ENCODE assay signal across 8 cellular contexts in genomic region chr18:50560681-50561629, GRCh38. TPM values are rescaled to one million over a fixed set of nuclear protein-coding genes. Genes with fewer than 3 reads are reported as not detected.
DNase-seq lines count a peak whose midpoint lies in the region; ATAC-seq and TF ChIP-seq lines count a peak whose summit lies in the region.

No MANE protein-coding gene starts in this region.

- peaks cover 27% of the 10 kb centered on the region for H3K27me3 Mint-ChIP-seq in glutamatergic neuron (ENCODE audit: unreplicated experiment)

- peaks cover 6% of the 10 kb centered on the region for H3K9me3 Mint-ChIP-seq in glutamatergic neuron (ENCODE audit: unreplicated experiment)

- peaks cover 11% of the 10 kb centered on the region for H3K4me1 Mint-ChIP-seq in glutamatergic neuron (ENCODE audit: low read depth, unreplicated experiment)

- no peak overlapping the region for H3K27ac Mint-ChIP-seq in glutamatergic neuron (ENCODE audit: unreplicated experiment)

- peak overlapping the region; percentile 88 for H3K4me3 Mint-ChIP-seq in glutamatergic neuron (ENCODE audit: unreplicated experiment)

- H3K4me3 ChIP-seq in prostate gland = peak overlapping the region; percentile 60 to 73

- no peaks in the 10 kb centered on the region for H3K36me3 ChIP-seq in prostate gland

- TF ChIP-seq CTCF in glutamatergic neuron (IDR thresholded peaks at IDR 0.05; ENCODE audit: partially characterized antibody, unreplicated experiment) = no peak
- TF ChIP-seq CTCF in prostate gland (IDR thresholded peaks at IDR 0.05) = no peak

- TF ChIP-seq POLR2A in prostate gland (IDR thresholded peaks at IDR 0.05) = no peak

- intact Hi-C loops in prostate gland (cut with DNase I) = loop anchor here (2.0 to 10.0 kb wide), 4 partner anchors 54 to 276 kb away; partner anchors contain the start of genes CXXC1 and MBD1

- WGBS in prostate gland = 9% methylated on average over 33 of the region's 49 CpGs

- no peaks in the 10 kb centered on the region for H3K4me1 ChIP-seq in prostate gland (replicated peaks)

- ATAC-seq in HG02571 (IDR thresholded peaks at IDR 0.05; ENCODE audit: unreplicated experiment) = no peak
- no peak for ATAC-seq in GM21825 (IDR thresholded peaks at IDR 0.05; ENCODE audit: unreplicated experiment)

- DNase-seq in NCI-H1417 (lab: John Stamatoyannopoulos, UW) (peak; percentile 23 to 85 (median 84)), NCI-H1417 treated with DMSO at 0.1 percent for 48 hours (lab: John Stamatoyannopoulos, UW) (no peak), SK-N-DZ (ENCODE audit: low spot score) (peak; percentile 20), glutamatergic neuron (peak; percentile 52), prostate gland (ENCODE audit: low spot score) (peak; percentile 11), NCI-H1694 (lab: John Stamatoyannopoulos, UW) (no peak)

- peaks cover 3% of the 10 kb centered on the region for H3K36me3 Mint-ChIP-seq in glutamatergic neuron (ENCODE audit: unreplicated experiment)

- H3K27ac ChIP-seq in prostate gland = peak overlapping the region; percentile 82 to 83

- no peaks in the 10 kb centered on the region for H3K9me3 ChIP-seq in prostate gland

- no peaks in the 10 kb centered on the region for H3K27me3 ChIP-seq in prostate gland (replicated peaks; ENCODE audit: insufficient read depth)

RNA-seq across cellular contexts. Expression of gene MAPK4, which starts 1.1 kb away (rescaled TPM):
- 8.6 and 9.6 TPM in 2 replicates for polyA plus RNA-seq in SK-N-DZ (2014; cell fraction: cytosol; rRNA removed)
- polyA plus RNA-seq in SK-N-DZ (2014; cell fraction: nucleus; rRNA removed) = 9.3 and 12.3 TPM in 2 replicates
- total RNA-seq in glutamatergic neuron (ENCODE audit: unreplicated experiment) (13.1 TPM), prostate gland (10 to 100 TPM; 10.6 to 12.6 TPM)

Comparison
In these comparisons a context has a peak if more than half of its experiments do, and no peak if none do; other contexts are left out.
1. DNase-seq: peak in NCI-H1417 (3 of 3), SK-N-DZ (single experiment), glutamatergic neuron (single experiment) and prostate gland (single experiment); none in NCI-H1417 treated with DMSO at 0.1 percent for 48 hours (single experiment) and NCI-H1694 (single experiment).